ENCODE assay signal across 36 cellular contexts in genomic region chr7:101846800-101847538, GRCh38.
"Had no signal": no experiment of that assay in that cellular context is flagged by ENCODE, and none has a peak within 500 bp of the region (broad histone marks: within the 10 kb centered on the region; RNA-seq: fewer than 3 reads in every experiment).

No MANE protein-coding gene starts in this region.

- H2AFZ ChIP-seq: PC-9 had no signal

- H3K27ac ChIP-seq: KMS-11, PC-9 had no signal

- DNase-seq: activated B cell treated with CpG ODN at 0.5 μM for 24 hours; activated CD4-positive, alpha-beta memory T cell treated with anti-CD3 and anti-CD28 coated beads, Interleukin-2, amount 10 ng/mL, durations not matched to agents 7 days and 5 days; activated CD4-positive, alpha-beta T cell treated with anti-CD3 and anti-CD28 coated beads for 4 hours; activated CD4-positive, alpha-beta T cell treated with anti-CD3 and anti-CD28 coated beads, Interleukin-2, amount 50 U/mL, for 1 hour; activated CD4-positive, CD25-positive, alpha-beta regulatory T cell treated with anti-CD3 and anti-CD28 coated beads, Interleukin-2, amount 50 U/mL, for 72 hours; activated CD8-positive, alpha-beta memory T cell treated with anti-CD3 and anti-CD28 coated beads for 24 hours; activated CD8-positive, alpha-beta memory T cell treated with anti-CD3 and anti-CD28 coated beads, Interleukin-2, amount 10 ng/mL, durations not matched to agents 7 days and 5 days; activated CD8-positive, alpha-beta memory T cell treated with anti-CD3 and anti-CD28 coated beads, Interleukin-2, amount 50 U/mL, for 48 hours; activated effector memory CD4-positive, alpha-beta T cell treated with Interleukin-2 at 50 U/mL for 16 hours; activated naive CD4-positive, alpha-beta T cell treated with anti-CD3 and anti-CD28 coated beads, Interleukin-2, amount 10 ng/mL, durations not matched to agents 7 days and 5 days; activated naive CD8-positive, alpha-beta T cell treated with anti-CD3 and anti-CD28 coated beads, Interleukin-2, amount 50 U/mL, for 24 hours; activated T-cell treated with anti-CD3 and anti-CD28 coated beads, Interleukin-2, amount 50 U/mL, for 48 hours; anterior cingulate cortex; caudate nucleus; cerebellar nuclear complex; MM.1S; MV-4-11; NCI-H1092 treated with DMSO at 0.1 percent for 48 hours; NCI-H1417; NCI-H146; NCI-H187; NCI-H2029 treated with DMSO at 0.1 percent for 48 hours; NCI-H2107; NCI-H2171; NCI-H510A; NCI-H526; NCI-H748 treated with DMSO at 0.1 percent for 48 hours; NK-92 treated with Interleukin-12 subunit alpha and Interleukin-12 subunit beta, amount 100 ng/mL, for 24 hours; PC-9; SW 1271 had no signal

- H3K4me1 Mint-ChIP-seq: brain had no signal

- ATAC-seq: activated CD8-positive, alpha-beta memory T cell treated with anti-CD3 and anti-CD28 coated beads, Interleukin-2, amount 10 ng/mL, durations not matched to agents 7 days and 5 days; activated naive CD8-positive, alpha-beta T cell treated with anti-CD3 and anti-CD28 coated beads, Interleukin-2, amount 50 U/mL, for 24 hours; Right ventricle myocardium inferior had no signal

- FAIRE-seq: bronchial epithelial cell, RCC 7860 had no signal

- H3K9me3 Mint-ChIP-seq: activated B cell treated with CpG ODN at 0.5 μM for 24 hours; activated naive CD8-positive, alpha-beta T cell treated with anti-CD3 and anti-CD28 coated beads, Interleukin-2, amount 50 U/mL, for 24 hours had no signal

- H3K4me3 ChIP-seq: PC-9 had no signal

- H3K27me3 Mint-ChIP-seq: activated B cell treated with CpG ODN at 0.5 μM for 24 hours; activated CD4-positive, alpha-beta memory T cell treated with anti-CD3 and anti-CD28 coated beads, Interleukin-2, amount 10 ng/mL, durations not matched to agents 7 days and 5 days; activated CD8-positive, alpha-beta memory T cell treated with anti-CD3 and anti-CD28 coated beads, Interleukin-2, amount 10 ng/mL, durations not matched to agents 7 days and 5 days; activated naive CD4-positive, alpha-beta T cell treated with anti-CD3 and anti-CD28 coated beads, Interleukin-2, amount 10 ng/mL, durations not matched to agents 7 days and 5 days; activated naive CD8-positive, alpha-beta T cell; activated naive CD8-positive, alpha-beta T cell treated with anti-CD3 and anti-CD28 coated beads, Interleukin-2, amount 50 U/mL, for 24 hours; brain had no signal

- H3K4me2 ChIP-seq: KMS-11, PC-9 had no signal

- H3K4me3 Mint-ChIP-seq: activated B cell treated with CpG ODN at 0.5 μM for 24 hours; activated CD4-positive, alpha-beta memory T cell treated with anti-CD3 and anti-CD28 coated beads, Interleukin-2, amount 10 ng/mL, durations not matched to agents 7 days and 5 days; activated CD8-positive, alpha-beta memory T cell treated with anti-CD3 and anti-CD28 coated beads, Interleukin-2, amount 10 ng/mL, durations not matched to agents 7 days and 5 days; activated naive CD4-positive, alpha-beta T cell treated with anti-CD3 and anti-CD28 coated beads, Interleukin-2, amount 10 ng/mL, durations not matched to agents 7 days and 5 days; activated naive CD8-positive, alpha-beta T cell; activated naive CD8-positive, alpha-beta T cell treated with anti-CD3 and anti-CD28 coated beads, Interleukin-2, amount 50 U/mL, for 24 hours; brain had no signal

- H3K27ac Mint-ChIP-seq: activated B cell treated with CpG ODN at 0.5 μM for 24 hours; activated CD4-positive, alpha-beta memory T cell treated with anti-CD3 and anti-CD28 coated beads, Interleukin-2, amount 10 ng/mL, durations not matched to agents 7 days and 5 days; activated CD8-positive, alpha-beta memory T cell treated with anti-CD3 and anti-CD28 coated beads, Interleukin-2, amount 10 ng/mL, durations not matched to agents 7 days and 5 days; activated naive CD4-positive, alpha-beta T cell treated with anti-CD3 and anti-CD28 coated beads, Interleukin-2, amount 10 ng/mL, durations not matched to agents 7 days and 5 days; activated naive CD8-positive, alpha-beta T cell; activated naive CD8-positive, alpha-beta T cell treated with anti-CD3 and anti-CD28 coated beads, Interleukin-2, amount 50 U/mL, for 24 hours; brain had no signal
